In genomic region chr7:41559426-41559825, GRCh38 we compare ENCODE assay signal across 19 cellular contexts.
DNase-seq lines count a peak whose midpoint lies in the region; ATAC-seq and TF ChIP-seq lines count a peak whose summit lies in the region.
"Had no signal": no experiment of that assay in that cellular context is flagged by ENCODE, and none has a peak within 500 bp of the region (broad histone marks: within the 10 kb centered on the region; RNA-seq: fewer than 3 reads in every experiment).

No MANE protein-coding gene starts in this region.

- H3K27ac ChIP-seq in PC-9 = peak overlapping the region; percentile 50
- H3K27ac ChIP-seq: GM23248, Peyer's patch had no signal

- intact Hi-C loops in Calu3 (cut with micrococcal nuclease; ENCODE audit: unreplicated experiment) (loop anchor here (5.0 kb wide), 1 partner anchor 48 kb away; no protein-coding TSS in a partner anchor), PC-9 (cut with micrococcal nuclease; ENCODE audit: unreplicated experiment) (loop anchor here (2.0 kb wide), 1 partner anchor 21 kb away; no protein-coding TSS in a partner anchor)

- peaks cover 4% of the 10 kb centered on the region; the same call in 1 of the 2 replicates for H3F3A ChIP-seq in PC-9 (ENCODE audit: insufficient read depth, low read depth)

- peak; percentile 24 for DNase-seq in Calu3
- peak; percentile 57 to 83 for DNase-seq in PC-9
- peak; percentile 9 for DNase-seq in fibroblast of the aortic adventitia (ENCODE audit: low read depth)
- no peak for DNase-seq in mesothelial cell of epicardium (ENCODE audit: low spot score in 2 of 2, unreplicated experiment in 2 of 2)
- no peak for DNase-seq in activated T-cell treated with anti-CD3 and anti-CD28 coated beads, Interleukin-2, amount 50 U/mL, for 48 hours
- no peak for DNase-seq in NCI-H345 (lab: John Stamatoyannopoulos, UW)
- DNase-seq in T-cell = no peak
- DNase-seq: 8988T, ACHN, GM23248, H7, KBM-7, MV-4-11, NCI-H1105, NCI-H2029, NCI-H69, Peyer's patch, SHP77 treated with DMSO at 0.1 percent for 48 hours had no signal

- H3K27ac Mint-ChIP-seq in Calu3 (ENCODE audit: unreplicated experiment) (no peak overlapping the region), mesothelial cell of epicardium (peak overlapping the region; percentile 16), T-cell (no peak overlapping the region)

- peaks cover 32% of the 10 kb centered on the region for H3K9me3 ChIP-seq in PC-9 (ENCODE audit: insufficient read depth, low read depth)
- H3K9me3 ChIP-seq: Peyer's patch had no signal

- no peak for TF ChIP-seq CTCF in Calu3 (IDR thresholded peaks at IDR 0.05; ENCODE audit: unreplicated experiment)
- TF ChIP-seq CTCF in PC-9 (conservative IDR thresholded peaks at IDR 0.05) = no peak
- no peak for TF ChIP-seq CTCF in fibroblast of the aortic adventitia (IDR thresholded peaks at IDR 0.05; ENCODE audit: insufficient read depth, low read length)
- no peak for TF ChIP-seq CTCF in mesothelial cell of epicardium (IDR thresholded peaks at IDR 0.05; ENCODE audit: unreplicated experiment)

- ATAC-seq in HG03095 (IDR thresholded peaks at IDR 0.05; ENCODE audit: unreplicated experiment) (no peak), T-cell (replicated peaks in 1 of 4) (no peak)

- BruUV-seq in Calu3 (replicated peaks; lab: Mats Ljungman, UMichigan) (no TSS peak), PC-9 (replicated peaks; lab: Mats Ljungman, UMichigan) (no TSS peak)

- H3K79me2 ChIP-seq in PC-9 (ENCODE audit: low read depth) = no peaks in the 10 kb centered on the region

- H3K36me3 Mint-ChIP-seq in Calu3 (ENCODE audit: insufficient read depth, unreplicated experiment) = peaks cover 5% of the 10 kb centered on the region
- H3K36me3 Mint-ChIP-seq in mesothelial cell of epicardium = no peaks in the 10 kb centered on the region
- H3K36me3 Mint-ChIP-seq in T-cell = no peaks in the 10 kb centered on the region

- H3K4me3 Mint-ChIP-seq in Calu3 (ENCODE audit: low read depth, unreplicated experiment) (no peak overlapping the region), mesothelial cell of epicardium (no peak overlapping the region), T-cell (no peak overlapping the region)

- no peaks in the 10 kb centered on the region for H3K36me3 ChIP-seq in PC-9 (ENCODE audit: low read depth)
- H3K36me3 ChIP-seq: Peyer's patch had no signal

- H3K9me2 ChIP-seq in PC-9 (ENCODE audit: insufficient read depth) = no peaks in the 10 kb centered on the region

- H3K4me3 ChIP-seq in PC-9 = no peak overlapping the region
- no peak overlapping the region for H3K4me3 ChIP-seq in fibroblast of the aortic adventitia (ENCODE audit: low read depth, low read length)
- H3K4me3 ChIP-seq: GM23248, Peyer's patch had no signal

- no peaks in the 10 kb centered on the region for H4K20me1 ChIP-seq in PC-9 (ENCODE audit: insufficient read depth)

- H3K27me3 Mint-ChIP-seq in Calu3 (ENCODE audit: unreplicated experiment) (no peaks in the 10 kb centered on the region), mesothelial cell of epicardium (ENCODE audit: low read depth) (no peaks in the 10 kb centered on the region), T-cell (no peaks in the 10 kb centered on the region)

- POLR2A ChIA-PET in PC-9 (lab: Charles Lee; ENCODE audit: unreplicated experiment) (interaction anchor here (0.6 kb wide), 1 partner anchor 145 kb away, joined by 4 read pairs; no protein-coding TSS in a partner anchor), T-cell (lab: Charles Lee) (no interaction called here)

- H3K9me3 Mint-ChIP-seq in Calu3 (ENCODE audit: low read depth, unreplicated experiment) (peaks cover 9% of the 10 kb centered on the region), mesothelial cell of epicardium (peaks cover 34% of the 10 kb centered on the region), T-cell (peaks cover 3 to 20% (median 7%) of the 10 kb centered on the region in 3 donors)

- CTCF ChIA-PET in Calu3 (lab: Charles Lee) (interaction anchor here (0.7 kb wide), 1 partner anchor 14 kb away, joined by 3 read pairs; no protein-coding TSS in a partner anchor), PC-9 (lab: Charles Lee) (no interaction called here), T-cell (lab: Charles Lee) (no interaction called here)

- peak overlapping the region; percentile 34 for H3K4me2 ChIP-seq in PC-9

- peaks cover 20% of the 10 kb centered on the region for H3K4me1 ChIP-seq in PC-9 (replicated peaks; ENCODE audit: insufficient read depth)
- H3K4me1 ChIP-seq: Peyer's patch had no signal

- no peak overlapping the region for H2AFZ ChIP-seq in PC-9
- H2AFZ ChIP-seq: GM23248 had no signal

- H3K27me3 ChIP-seq in PC-9 (ENCODE audit: insufficient read depth, low read depth) = no peaks in the 10 kb centered on the region
- H3K27me3 ChIP-seq: Peyer's patch had no signal

- peaks cover 7% of the 10 kb centered on the region for H3K4me1 Mint-ChIP-seq in Calu3 (ENCODE audit: low read depth, unreplicated experiment)
- H3K4me1 Mint-ChIP-seq in mesothelial cell of epicardium = peaks cover 19% of the 10 kb centered on the region
- no peaks in the 10 kb centered on the region for H3K4me1 Mint-ChIP-seq in T-cell

Comparison
In these comparisons a context has a peak if more than half of its experiments do, and no peak if none do; other contexts are left out.
1. DNase-seq: peak in Calu3 (single experiment), PC-9 (2 of 2) and fibroblast of the aortic adventitia (single experiment); none in mesothelial cell of epicardium (0 of 2), activated T-cell treated with anti-CD3 and anti-CD28 coated beads, Interleukin-2, amount 50 U/mL, for 48 hours (0 of 2), NCI-H345 (single experiment) and T-cell (0 of 34).